In the genomic region with DNA sequence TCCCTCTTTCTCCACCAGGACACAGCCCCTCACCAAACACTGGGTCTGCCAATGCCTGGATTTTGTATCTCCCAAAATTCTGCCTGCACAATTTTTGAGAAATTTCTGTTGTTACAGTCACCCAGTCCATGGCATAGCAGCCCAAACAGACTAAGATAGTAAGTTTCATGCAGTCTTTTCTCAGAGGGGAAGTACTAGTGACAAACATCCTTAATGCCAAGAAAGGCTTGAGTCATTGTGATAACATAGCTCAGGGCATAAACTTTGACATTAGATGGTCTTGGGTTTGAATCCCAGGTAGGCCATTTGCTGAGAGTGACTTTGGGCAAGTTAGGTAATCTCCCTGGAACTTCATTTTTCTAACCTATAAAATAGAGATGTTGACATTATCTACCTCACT, we compare ENCODE assay signal across 14 cellular contexts.
"Had no signal": no experiment of that assay in that cellular context is flagged by ENCODE, and none has a peak within 500 bp of the region (broad histone marks: within the 10 kb centered on the region; RNA-seq: fewer than 3 reads in every experiment).

No MANE protein-coding gene starts in this region.

- H3K4me1 Mint-ChIP-seq: naive B cell had no signal

- H3K9me3 Mint-ChIP-seq: activated T-helper 1 cell treated with anti-CD3 and anti-CD28 coated beads, Interleukin-12 subunit alpha, Interleukin-12 subunit beta, Interleukin-2, Interleukin-4 antibody, amounts not matched to agents 30 ng/mL and 10 ng/mL and 1 ng/mL, durations not matched to agents 14 hours and 24 hours and 36 hours had no signal

- H3K4me3 ChIP-seq: dorsolateral prefrontal cortex, mucosa of descending colon had no signal

- H3K9me3 ChIP-seq: mucosa of descending colon had no signal

- ATAC-seq: activated CD4-positive, CD25-positive, alpha-beta regulatory T cell treated with anti-CD3 and anti-CD28 coated beads, Interleukin-2, amount 50 U/mL, for 24 hours; left lobe of liver; mucosa of descending colon had no signal

- H3K27ac Mint-ChIP-seq: activated naive CD8-positive, alpha-beta T cell; activated T-helper 1 cell treated with anti-CD3 and anti-CD28 coated beads, Interleukin-12 subunit alpha, Interleukin-12 subunit beta, Interleukin-2, Interleukin-4 antibody, amounts not matched to agents 30 ng/mL and 10 ng/mL and 1 ng/mL, durations not matched to agents 14 hours and 24 hours and 36 hours; naive B cell; progenitor cell of endocrine pancreas had no signal

- H3K27ac ChIP-seq: dorsolateral prefrontal cortex had no signal

- FAIRE-seq: frontal cortex, kidney had no signal

- DNase-seq: activated T-cell treated with anti-CD3 and anti-CD28 coated beads for 4 hours; caudate nucleus; dorsolateral prefrontal cortex; kidney; mucosa of descending colon; naive B cell; stimulated activated naive CD4-positive, alpha-beta T cell had no signal

- H3K27me3 ChIP-seq: dorsolateral prefrontal cortex had no signal

- H3K27me3 Mint-ChIP-seq: progenitor cell of endocrine pancreas had no signal

- H3K4me3 Mint-ChIP-seq: activated naive CD8-positive, alpha-beta T cell; activated T-helper 1 cell treated with anti-CD3 and anti-CD28 coated beads, Interleukin-12 subunit alpha, Interleukin-12 subunit beta, Interleukin-2, Interleukin-4 antibody, amounts not matched to agents 30 ng/mL and 10 ng/mL and 1 ng/mL, durations not matched to agents 14 hours and 24 hours and 36 hours; naive B cell; neural crest cell had no signal

- H3K36me3 Mint-ChIP-seq: activated naive CD8-positive, alpha-beta T cell; naive B cell had no signal
